ENCODE assay signal across 8 cellular contexts in genomic region chr1:85465791-85466134, GRCh38. TPM values are rescaled to one million over a fixed set of nuclear protein-coding genes. Genes with fewer than 3 reads are reported as not detected.
DNase-seq lines count a peak whose midpoint lies in the region; ATAC-seq and TF ChIP-seq lines count a peak whose summit lies in the region.

No MANE protein-coding gene starts in this region.

- H3K27me3 ChIP-seq in Caco-2 (replicated peaks; ENCODE audit: control insufficient read depth, insufficient read depth, low read length) (no peaks in the 10 kb centered on the region; the same call in 1 of the 2 replicates), PC-9 (ENCODE audit: insufficient read depth, low read depth) (no peaks in the 10 kb centered on the region), foreskin keratinocyte (no peaks in the 10 kb centered on the region)

- H3K4me1 ChIP-seq in Caco-2 (peaks cover 29% of the 10 kb centered on the region), PC-9 (replicated peaks; ENCODE audit: insufficient read depth) (peaks cover 29% of the 10 kb centered on the region), foreskin keratinocyte (no peaks in the 10 kb centered on the region)

- peak overlapping the region; percentile 88 for H3K4me3 ChIP-seq in Caco-2 (ENCODE audit: low read depth, low read length)
- H3K4me3 ChIP-seq in PC-9, result peak overlapping the region; percentile 95; the same call in 1 of the 2 replicates
- peak overlapping the region; percentile 82 for H3K4me3 ChIP-seq in epithelial cell of proximal tubule (ENCODE audit: low read depth, low read length)

- POLR2A ChIA-PET in Caco-2 (lab: Charles Lee), result interaction anchor here (0.7 to 2.0 kb wide), 2 partner anchors 115 to 119 kb away, joined by 4 to 6 read pairs; no protein-coding TSS in a partner anchor
- POLR2A ChIA-PET in PC-9 (lab: Charles Lee; ENCODE audit: unreplicated experiment), result interaction anchor here (0.6 to 1.1 kb wide), 4 partner anchors 36 to 232 kb away, joined by 3 to 7 read pairs (median 5); no protein-coding TSS in a partner anchor

- peak overlapping the region; percentile 42 for H3K27ac Mint-ChIP-seq in Caco-2 (ENCODE audit: unreplicated experiment)
- H3K27ac Mint-ChIP-seq in osteocyte (ENCODE audit: unreplicated experiment), result peak overlapping the region; percentile 82

- peak overlapping the region; percentile 22 for H3K27ac ChIP-seq in PC-9
- no peak overlapping the region for H3K27ac ChIP-seq in foreskin keratinocyte

- H3K27me3 Mint-ChIP-seq in Caco-2 (ENCODE audit: insufficient read depth, unreplicated experiment) (no peaks in the 10 kb centered on the region), osteocyte (ENCODE audit: unreplicated experiment) (no peaks in the 10 kb centered on the region)

- CTCF ChIA-PET in Caco-2 (lab: Charles Lee) (no interaction called here), PC-9 (lab: Charles Lee) (interaction anchor here (0.6 to 0.7 kb wide), 6 partner anchors 58 to 522 kb away, joined by 3 to 8 read pairs (median 4); no protein-coding TSS in a partner anchor)

- H3K9me3 ChIP-seq in Caco-2 (no peaks in the 10 kb centered on the region), PC-9 (ENCODE audit: insufficient read depth, low read depth) (no peaks in the 10 kb centered on the region)

- ATAC-seq in HG02678 (IDR thresholded peaks at IDR 0.05; ENCODE audit: unreplicated experiment) (no peak), foreskin keratinocyte (no peak)

- intact Hi-C loops in Caco-2 (cut with micrococcal nuclease; ENCODE audit: unreplicated experiment), result loop anchor here (2.0 kb wide), 2 partner anchors 115 to 121 kb away; partner anchors contain the start of gene CCN1
- intact Hi-C loops in PC-9 (cut with micrococcal nuclease; ENCODE audit: unreplicated experiment), result no loop called here

- peaks cover 48% of the 10 kb centered on the region for H3K79me2 ChIP-seq in PC-9 (ENCODE audit: low read depth)

- H3K9me2 ChIP-seq in PC-9 (ENCODE audit: insufficient read depth), result no peaks in the 10 kb centered on the region

- no peaks in the 10 kb centered on the region for H3K36me3 ChIP-seq in Caco-2 (ENCODE audit: control insufficient read depth, insufficient read depth, low read length)
- H3K36me3 ChIP-seq in PC-9 (ENCODE audit: low read depth), result no peaks in the 10 kb centered on the region

- H3K36me3 Mint-ChIP-seq in Caco-2 (ENCODE audit: insufficient read depth, unreplicated experiment), result peaks cover 10% of the 10 kb centered on the region
- H3K36me3 Mint-ChIP-seq in osteocyte (ENCODE audit: unreplicated experiment), result peaks cover 1% of the 10 kb centered on the region

- peaks cover 24% of the 10 kb centered on the region for H3K4me1 Mint-ChIP-seq in Caco-2 (ENCODE audit: low read depth, unreplicated experiment)
- H3K4me1 Mint-ChIP-seq in osteocyte (ENCODE audit: unreplicated experiment), result peaks cover 40% of the 10 kb centered on the region

- DNase-seq in Caco-2 (no peak), PC-9 (no peak), epithelial cell of proximal tubule (ENCODE audit: low read depth) (no peak), osteocyte (ENCODE audit: extremely low spot score, unreplicated experiment) (no peak), NOMO-1 (lab: John Stamatoyannopoulos, UW; ENCODE audit: unreplicated experiment in 2 of 2) (no peak), foreskin keratinocyte (no peak)
- no peak for DNase-seq in stimulated activated naive CD4-positive, alpha-beta T cell (lab: John Stamatoyannopoulos, UW)

- no peak for TF ChIP-seq CTCF in Caco-2 (IDR thresholded peaks at IDR 0.05; ENCODE audit: insufficient read depth in 1 of 2, low read depth in 1 of 2, low read length in 1 of 2, severe bottlenecking in 1 of 2, unreplicated experiment in 1 of 2)
- TF ChIP-seq CTCF in PC-9 (conservative IDR thresholded peaks at IDR 0.05), result no peak
- no peak for TF ChIP-seq CTCF in epithelial cell of proximal tubule (conservative IDR thresholded peaks at IDR 0.05; ENCODE audit: low read depth, low read length)
- TF ChIP-seq CTCF in osteocyte (IDR thresholded peaks at IDR 0.05), result no peak
- no peak for TF ChIP-seq CTCF in foreskin keratinocyte (conservative IDR thresholded peaks at IDR 0.05)

- H3K4me3 Mint-ChIP-seq in Caco-2 (ENCODE audit: unreplicated experiment), result peak overlapping the region; percentile 88
- peak overlapping the region; percentile 67 for H3K4me3 Mint-ChIP-seq in osteocyte (ENCODE audit: unreplicated experiment)

- BruUV-seq in Caco-2 (replicated peaks; lab: Mats Ljungman, UMichigan), result no TSS peak
- TSS peak; percentile 77 for BruUV-seq in PC-9 (replicated peaks; lab: Mats Ljungman, UMichigan)

- H3F3A ChIP-seq in PC-9 (ENCODE audit: insufficient read depth, low read depth), result peaks cover 3% of the 10 kb centered on the region; the same call in 1 of the 2 replicates

- H3K9me3 Mint-ChIP-seq in Caco-2 (ENCODE audit: unreplicated experiment), result peaks cover 7% of the 10 kb centered on the region
- H3K9me3 Mint-ChIP-seq in osteocyte (ENCODE audit: unreplicated experiment), result no peaks in the 10 kb centered on the region

- peak overlapping the region; percentile 94 for H3K4me2 ChIP-seq in PC-9

- no peaks in the 10 kb centered on the region for H4K20me1 ChIP-seq in PC-9 (ENCODE audit: insufficient read depth)

- peak overlapping the region; percentile 90 for H2AFZ ChIP-seq in PC-9

RNA-seq across cellular contexts. Expression of gene DDAH1, which starts 0.8 kb away (rescaled TPM):
- total RNA-seq in Caco-2 (2022) (83.0 and 87.9 TPM in 2 replicates), PC-9 (2021) (29.6 and 31.9 TPM in 2 replicates), epithelial cell of proximal tubule (45.9 and 50.9 TPM in 2 replicates), osteocyte (40.8 and 46.8 TPM in 2 replicates), foreskin keratinocyte (10.4 and 14.9 TPM in 2 replicates)
- 4.4 and 7.1 TPM in 2 replicates for polyA plus RNA-seq in foreskin keratinocyte
